Comparison of ENCODE assay signal across 8 cellular contexts in the genomic region with DNA sequence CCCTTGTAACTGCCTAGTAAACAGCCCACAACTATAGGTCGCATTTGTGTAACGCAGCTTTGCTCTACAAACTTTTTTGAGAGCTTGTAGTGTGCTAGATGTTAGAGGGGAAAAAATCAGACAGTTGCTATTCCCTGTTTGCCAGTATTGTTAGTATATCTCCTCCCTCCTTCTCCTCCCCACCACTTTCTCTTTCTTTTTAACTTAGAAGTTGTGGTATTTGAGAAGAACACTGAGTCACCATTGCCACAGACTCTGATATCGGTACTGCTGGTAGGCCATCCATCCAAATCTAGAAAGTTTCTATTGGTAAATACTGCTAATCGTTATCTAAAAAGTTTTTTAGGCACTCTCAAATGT. TPM values are rescaled to one million over a fixed set of nuclear protein-coding genes. Genes with fewer than 3 reads are reported as not detected.
DNase-seq lines count a peak whose midpoint lies in the region; ATAC-seq and FAIRE-seq lines count a peak whose summit lies in the region.

No MANE protein-coding gene starts in this region.

- peak; percentile 82 for FAIRE-seq in GM19239 (lab: Jason Lieb, UNC)

- H3K9me3 Mint-ChIP-seq in activated T-cell treated with anti-CD3 and anti-CD28 coated beads, Interleukin-2, amount 50 U/mL, for 4 hours = no peaks in the 10 kb centered on the region
- no peaks in the 10 kb centered on the region for H3K9me3 Mint-ChIP-seq in stimulated activated effector memory CD8-positive, alpha-beta T cell treated with anti-CD3 and anti-CD28 coated beads, Interleukin-12 subunit alpha, Interleukin-12 subunit beta, amount 100 ng/mL, for 72 hours

- H3K4me1 Mint-ChIP-seq in activated T-cell treated with anti-CD3 and anti-CD28 coated beads, Interleukin-2, amount 50 U/mL, for 4 hours (ENCODE audit: low read depth) = peaks cover 51% of the 10 kb centered on the region
- H3K4me1 Mint-ChIP-seq in stimulated activated effector memory CD8-positive, alpha-beta T cell treated with anti-CD3 and anti-CD28 coated beads, Interleukin-12 subunit alpha, Interleukin-12 subunit beta, amount 100 ng/mL, for 72 hours = peaks cover 54% of the 10 kb centered on the region

- peaks cover 28% of the 10 kb centered on the region for H3K36me3 Mint-ChIP-seq in activated T-cell treated with anti-CD3 and anti-CD28 coated beads, Interleukin-2, amount 50 U/mL, for 4 hours (ENCODE audit: insufficient read depth)
- peaks cover 62% of the 10 kb centered on the region for H3K36me3 Mint-ChIP-seq in stimulated activated effector memory CD8-positive, alpha-beta T cell treated with anti-CD3 and anti-CD28 coated beads, Interleukin-12 subunit alpha, Interleukin-12 subunit beta, amount 100 ng/mL, for 72 hours

- no peaks in the 10 kb centered on the region for H3K27me3 Mint-ChIP-seq in activated T-cell treated with anti-CD3 and anti-CD28 coated beads, Interleukin-2, amount 50 U/mL, for 4 hours (ENCODE audit: low read depth)

- peak overlapping the region; percentile 94 for H3K27ac Mint-ChIP-seq in stimulated activated effector memory CD8-positive, alpha-beta T cell treated with anti-CD3 and anti-CD28 coated beads, Interleukin-12 subunit alpha, Interleukin-12 subunit beta, amount 100 ng/mL, for 72 hours

- ATAC-seq in HG03457 (IDR thresholded peaks at IDR 0.05; ENCODE audit: unreplicated experiment) = peak; percentile 31
- peak; percentile 78 to 87 for ATAC-seq in activated T-cell treated with anti-CD3 and anti-CD28 coated beads, Interleukin-2, amount 50 U/mL, for 4 hours
- ATAC-seq in stimulated activated effector memory CD8-positive, alpha-beta T cell treated with anti-CD3 and anti-CD28 coated beads, Interleukin-12 subunit alpha, Interleukin-12 subunit beta, amount 100 ng/mL, for 72 hours = peak; percentile 82

- peak; percentile 23 to 34 for DNase-seq in AML-193 (lab: John Stamatoyannopoulos, UW)
- peak; percentile 9 for DNase-seq in GM19239 (ENCODE audit: insufficient read length, low spot score)
- DNase-seq in activated T-cell treated with anti-CD3 and anti-CD28 coated beads, Interleukin-2, amount 50 U/mL, for 4 hours = no peak
- peak; percentile 41 for DNase-seq in hepatic stellate cell (ENCODE audit: low spot score)
- DNase-seq in stimulated activated effector memory CD8-positive, alpha-beta T cell treated with anti-CD3 and anti-CD28 coated beads, Interleukin-12 subunit alpha, Interleukin-12 subunit beta, amount 100 ng/mL, for 72 hours (ENCODE audit: low spot score in 2 of 2) = no peak
- no peak for DNase-seq in NCI-H2029 (lab: John Stamatoyannopoulos, UW)
- DNase-seq in globus pallidus (ENCODE audit: low spot score) = no peak

- H3K4me3 Mint-ChIP-seq in activated T-cell treated with anti-CD3 and anti-CD28 coated beads, Interleukin-2, amount 50 U/mL, for 4 hours = peak overlapping the region; percentile 98
- peak overlapping the region; percentile 90 for H3K4me3 Mint-ChIP-seq in stimulated activated effector memory CD8-positive, alpha-beta T cell treated with anti-CD3 and anti-CD28 coated beads, Interleukin-12 subunit alpha, Interleukin-12 subunit beta, amount 100 ng/mL, for 72 hours

RNA-seq across cellular contexts. Expression of gene POMP, which starts 0.7 kb away (rescaled TPM):
- total RNA-seq in activated T-cell treated with anti-CD3 and anti-CD28 coated beads, Interleukin-2, amount 50 U/mL, for 4 hours = 100 to 1,000 TPM; 164 to 177 (median 170) TPM

RNA-seq across cellular contexts. Expression of gene SLC46A3, which starts 59.2 kb away (rescaled TPM):
- 1 to 10 TPM; 3.3 to 3.5 (median 3.5) TPM for total RNA-seq in activated T-cell treated with anti-CD3 and anti-CD28 coated beads, Interleukin-2, amount 50 U/mL, for 4 hours

Comparison
In these comparisons a context has a peak if more than half of its experiments do, and no peak if none do; other contexts are left out.
1. DNase-seq: peak in AML-193 (2 of 2), GM19239 (single experiment) and hepatic stellate cell (single experiment); none in activated T-cell treated with anti-CD3 and anti-CD28 coated beads, Interleukin-2, amount 50 U/mL, for 4 hours (single experiment), stimulated activated effector memory CD8-positive, alpha-beta T cell treated with anti-CD3 and anti-CD28 coated beads, Interleukin-12 subunit alpha, Interleukin-12 subunit beta, amount 100 ng/mL, for 72 hours (0 of 2), NCI-H2029 (single experiment) and globus pallidus (single experiment).
2. ATAC-seq: peak in every context shown above with its lines; median percentile 82 in activated T-cell treated with anti-CD3 and anti-CD28 coated beads, Interleukin-2, amount 50 U/mL, for 4 hours; 82 in stimulated activated effector memory CD8-positive, alpha-beta T cell treated with anti-CD3 and anti-CD28 coated beads, Interleukin-12 subunit alpha, Interleukin-12 subunit beta, amount 100 ng/mL, for 72 hours; 31 in HG03457.